Comparison of ENCODE assay signal across 24 cellular contexts in the genomic region with DNA sequence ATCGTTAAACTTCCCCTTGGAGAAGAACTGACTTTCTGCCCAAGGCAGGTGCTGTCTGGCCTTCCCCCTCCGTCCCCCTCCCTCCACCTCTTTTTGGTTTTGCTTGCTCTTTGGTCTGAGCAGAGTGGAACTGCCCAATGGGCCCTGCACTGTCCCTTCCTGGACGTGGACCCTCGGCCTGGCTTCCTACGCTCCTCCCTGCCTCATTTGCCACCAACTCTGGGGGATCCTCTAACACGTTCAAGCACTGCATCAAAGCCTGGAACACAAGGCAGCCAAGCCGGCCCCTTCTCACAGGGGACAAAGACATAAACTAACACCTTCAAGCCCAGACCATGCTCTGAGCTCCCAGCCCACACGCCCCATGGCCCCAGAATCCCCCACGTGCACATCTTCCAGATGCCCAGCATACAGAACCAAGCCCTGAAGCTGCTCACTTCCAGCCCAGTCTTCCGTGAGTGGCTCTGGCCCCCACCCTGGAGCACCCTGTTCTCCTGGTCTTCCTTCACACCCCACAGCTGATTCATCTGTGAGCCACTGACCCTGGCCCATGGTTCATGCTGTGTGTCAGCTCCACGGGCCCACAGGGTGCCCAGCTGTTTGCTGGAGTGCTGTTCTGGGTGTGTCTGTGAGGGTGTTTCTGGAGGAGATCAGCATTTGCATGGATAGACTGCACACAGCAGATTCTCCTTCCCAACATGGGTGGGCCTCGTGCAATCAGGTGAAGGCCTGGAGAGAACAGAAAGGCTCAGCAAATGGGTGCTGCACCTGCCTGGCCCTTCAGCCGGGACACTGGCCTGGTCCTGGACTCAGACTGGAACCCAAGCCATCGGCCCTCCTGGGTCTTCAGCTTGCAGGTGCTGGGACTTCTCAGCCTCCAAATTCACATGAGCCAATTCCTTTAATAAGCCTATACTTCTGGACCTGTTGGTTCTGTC.
"Had no signal": no experiment of that assay in that cellular context is flagged by ENCODE, and none has a peak within 500 bp of the region (broad histone marks: within the 10 kb centered on the region; RNA-seq: fewer than 3 reads in every experiment).

No MANE protein-coding gene starts in this region.

- H3K4me3 ChIP-seq: esophagus squamous epithelium had no signal

- H3K4me1 ChIP-seq: esophagus squamous epithelium had no signal

- ATAC-seq: activated CD8-positive, alpha-beta T cell treated with anti-CD3 and anti-CD28 coated beads, Interleukin-2, amount 10 ng/mL, durations not matched to agents 7 days and 5 days; left ventricle myocardium superior; right cardiac atrium; SK-N-SH treated with all-trans-retinoic acid at 6 μM for 48 hours; stimulated activated effector memory CD8-positive, alpha-beta T cell treated with anti-CD3 and anti-CD28 coated beads, Interleukin-12 subunit alpha, Interleukin-12 subunit beta, amount 100 ng/mL, for 72 hours; T-helper 17 cell had no signal

- H3K27ac Mint-ChIP-seq: activated B cell treated with CpG ODN at 0.5 μM for 24 hours; activated CD8-positive, alpha-beta T cell treated with anti-CD3 and anti-CD28 coated beads, Interleukin-2, amount 10 ng/mL, durations not matched to agents 7 days and 5 days; dendritic cell treated with granulocyte-macrophage colony-stimulating factor and Interleukin-4, amounts not matched to agents 40 ng/mL and 50 ng/mL, for 4 days; mesothelial cell of epicardium; stimulated activated effector memory CD8-positive, alpha-beta T cell treated with anti-CD3 and anti-CD28 coated beads, Interleukin-12 subunit alpha, Interleukin-12 subunit beta, amount 100 ng/mL, for 72 hours; stimulated activated naive CD8-positive, alpha-beta T cell treated with anti-CD3 and anti-CD28 coated beads, Interleukin-15, Interleukin-2, amounts not matched to agents 100 ng/mL and 50 ng/mL, for 24 hours; T-helper 17 cell had no signal

- H3K9me3 Mint-ChIP-seq: activated B cell treated with CpG ODN at 0.5 μM for 24 hours; dendritic cell treated with granulocyte-macrophage colony-stimulating factor and Interleukin-4, amounts not matched to agents 40 ng/mL and 50 ng/mL, for 4 days; mesothelial cell of epicardium; naive B cell; stimulated activated effector memory CD8-positive, alpha-beta T cell treated with anti-CD3 and anti-CD28 coated beads, Interleukin-12 subunit alpha, Interleukin-12 subunit beta, amount 100 ng/mL, for 72 hours; stimulated activated naive CD8-positive, alpha-beta T cell treated with anti-CD3 and anti-CD28 coated beads, Interleukin-15, Interleukin-2, amounts not matched to agents 100 ng/mL and 50 ng/mL, for 24 hours had no signal

- DNase-seq: activated B cell treated with CpG ODN at 0.5 μM for 24 hours; activated CD4-positive, alpha-beta T cell treated with anti-CD3 and anti-CD28 coated beads, Interleukin-2, amount 50 U/mL, for 1 hour; activated CD8-positive, alpha-beta T cell treated with anti-CD3 and anti-CD28 coated beads, Interleukin-2, amount 10 ng/mL, durations not matched to agents 7 days and 5 days; activated gamma-delta T cell; activated naive CD4-positive, alpha-beta T cell treated with anti-CD3 and anti-CD28 coated beads, Interleukin-2, amount 50 U/mL, for 16 hours; amygdala; central memory CD4-positive, alpha-beta T cell; effector CD4-positive, alpha-beta T cell; esophagus squamous epithelium; foreskin melanocyte; left ventricle myocardium superior; mammary epithelial cell; naive B cell; occipital lobe; stimulated activated CD4-positive, alpha-beta T cell treated with anti-CD3 and anti-CD28 coated beads, Interleukin-4, amount 100 ng/mL, for 24 hours; substantia nigra; T-helper 17 cell had no signal

- H3K36me3 ChIP-seq: esophagus squamous epithelium had no signal

- H3K27ac ChIP-seq: epithelial cell of prostate, esophagus squamous epithelium had no signal

- H3K9me3 ChIP-seq: esophagus squamous epithelium had no signal

- H3K27me3 Mint-ChIP-seq: activated B cell treated with CpG ODN at 0.5 μM for 24 hours; naive B cell; stimulated activated naive CD8-positive, alpha-beta T cell treated with anti-CD3 and anti-CD28 coated beads, Interleukin-15, Interleukin-2, amounts not matched to agents 100 ng/mL and 50 ng/mL, for 24 hours; T-helper 17 cell had no signal

- H3K36me3 Mint-ChIP-seq: mesothelial cell of epicardium; naive B cell; stimulated activated effector memory CD8-positive, alpha-beta T cell treated with anti-CD3 and anti-CD28 coated beads, Interleukin-12 subunit alpha, Interleukin-12 subunit beta, amount 100 ng/mL, for 72 hours had no signal

- H3K4me3 Mint-ChIP-seq: activated B cell treated with CpG ODN at 0.5 μM for 24 hours; activated CD8-positive, alpha-beta T cell treated with anti-CD3 and anti-CD28 coated beads, Interleukin-2, amount 10 ng/mL, durations not matched to agents 7 days and 5 days; dendritic cell treated with granulocyte-macrophage colony-stimulating factor and Interleukin-4, amounts not matched to agents 40 ng/mL and 50 ng/mL, for 4 days; mesothelial cell of epicardium; stimulated activated effector memory CD8-positive, alpha-beta T cell treated with anti-CD3 and anti-CD28 coated beads, Interleukin-12 subunit alpha, Interleukin-12 subunit beta, amount 100 ng/mL, for 72 hours; stimulated activated naive CD8-positive, alpha-beta T cell treated with anti-CD3 and anti-CD28 coated beads, Interleukin-15, Interleukin-2, amounts not matched to agents 100 ng/mL and 50 ng/mL, for 24 hours; T-helper 17 cell had no signal

- H3K4me1 Mint-ChIP-seq: activated B cell treated with CpG ODN at 0.5 μM for 24 hours; mesothelial cell of epicardium; naive B cell; stimulated activated effector memory CD8-positive, alpha-beta T cell treated with anti-CD3 and anti-CD28 coated beads, Interleukin-12 subunit alpha, Interleukin-12 subunit beta, amount 100 ng/mL, for 72 hours; T-helper 17 cell had no signal
